In the genomic region with DNA sequence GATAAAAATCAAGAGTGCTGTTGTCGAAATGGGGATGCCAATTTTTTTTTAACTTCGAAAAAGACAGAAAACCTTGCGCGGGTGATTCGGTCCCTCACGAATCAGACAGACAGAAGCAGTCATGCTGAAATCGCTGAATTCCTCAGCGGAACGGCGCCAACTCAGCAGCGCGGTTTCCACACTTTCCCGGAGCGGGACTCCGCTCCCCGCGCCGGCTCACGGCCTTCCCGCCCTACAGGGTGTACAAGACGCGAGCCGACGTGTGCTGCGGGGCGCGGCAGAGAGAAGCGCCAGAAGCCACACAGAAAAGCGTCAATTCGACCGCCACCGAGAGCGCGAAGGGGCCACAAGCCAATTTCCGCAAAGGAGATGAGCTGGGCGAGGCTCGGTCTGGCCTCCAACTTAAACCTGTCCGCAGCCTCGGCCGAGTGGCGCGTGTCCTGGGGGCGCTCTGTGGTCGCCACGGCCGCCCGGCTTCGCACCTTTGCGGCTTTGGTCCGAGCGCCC, we compare ENCODE assay signal across 8 cellular contexts. TPM values are rescaled to one million over a fixed set of nuclear protein-coding genes. Genes with fewer than 3 reads are reported as not detected.
A peak's percentile ranks its signal among the peaks of the same experiment; 100 is the strongest.
DNase-seq lines count a peak whose midpoint lies in the region; ATAC-seq and TF ChIP-seq lines count a peak whose summit lies in the region.

No MANE protein-coding gene starts in this region.

- peak; percentile 11 for DNase-seq in Ammon's horn (ENCODE audit: low spot score)
- peak; percentile 5 for DNase-seq in MG63
- peak; percentile 16 to 45 (median 27) for DNase-seq in body of pancreas
- no peak for DNase-seq in NCI-H2107 treated with DMSO at 0.1 percent for 48 hours (lab: John Stamatoyannopoulos, UW; ENCODE audit: unreplicated experiment)
- DNase-seq in SHP77 (lab: John Stamatoyannopoulos, UW): no peak

- no peaks in the 10 kb centered on the region for H3K36me3 ChIP-seq in MG63
- no peaks in the 10 kb centered on the region for H3K36me3 ChIP-seq in body of pancreas (replicated peaks in 1 of 2; ENCODE audit: insufficient read depth in 1 of 2, low read depth in 2 of 2)
- no peaks in the 10 kb centered on the region for H3K36me3 ChIP-seq in muscle layer of duodenum (ENCODE audit: control insufficient read depth in 1 of 2, insufficient read depth in 2 of 2, low read length in 2 of 2)
- no peaks in the 10 kb centered on the region for H3K36me3 ChIP-seq in urinary bladder (ENCODE audit: insufficient read depth)

- no peak for TF ChIP-seq CTCF in body of pancreas (IDR thresholded peaks at IDR 0.05)

- no peaks in the 10 kb centered on the region for H3K9me3 ChIP-seq in MG63
- no peaks in the 10 kb centered on the region for H3K9me3 ChIP-seq in body of pancreas
- no peaks in the 10 kb centered on the region for H3K9me3 ChIP-seq in muscle layer of duodenum (ENCODE audit: control insufficient read depth in 1 of 2, low read length in 2 of 2)

- no peak overlapping the region for H3K4me3 ChIP-seq in MG63
- H3K4me3 ChIP-seq in body of pancreas: no peak overlapping the region
- H3K4me3 ChIP-seq in muscle layer of duodenum (ENCODE audit: low read depth in 1 of 2, low read length in 2 of 2): peak overlapping the region; percentile 39 to 69
- H3K4me3 ChIP-seq in urinary bladder (ENCODE audit: low read depth, low read length): peak overlapping the region; percentile 34

- intact Hi-C loops in body of pancreas (cut with DNase I): no loop called here

- H3K4me1 ChIP-seq in body of pancreas (no peaks in the 10 kb centered on the region), muscle layer of duodenum (ENCODE audit: control insufficient read depth in 1 of 2, insufficient read depth in 2 of 2, low read length in 2 of 2) (peaks cover 0 to 4% of the 10 kb centered on the region in 2 donors), urinary bladder (ENCODE audit: insufficient read depth) (no peaks in the 10 kb centered on the region)

- TF ChIP-seq POLR2A in body of pancreas (IDR thresholded peaks at IDR 0.05): no peak

- peak; percentile 12 for ATAC-seq in GM19328 (IDR thresholded peaks at IDR 0.05; ENCODE audit: unreplicated experiment)
- ATAC-seq in body of pancreas: peak; percentile 44

- 4 to 8% methylated on average over 13 to 24 of the region's 51 CpGs for WGBS in body of pancreas, 2 donors
- 3% methylated on average over 51 of the region's 51 CpGs for WGBS in urinary bladder

- H3K27me3 ChIP-seq in MG63: peaks cover 4% of the 10 kb centered on the region
- H3K27me3 ChIP-seq in body of pancreas: no peaks in the 10 kb centered on the region
- no peaks in the 10 kb centered on the region for H3K27me3 ChIP-seq in muscle layer of duodenum (ENCODE audit: low read depth, low read length)

- peak overlapping the region; percentile 54 to 82 (median 80) for H3K27ac ChIP-seq in body of pancreas
- no peak overlapping the region for H3K27ac ChIP-seq in muscle layer of duodenum (ENCODE audit: low read length)
- H3K27ac ChIP-seq in urinary bladder (ENCODE audit: low read depth): no peak overlapping the region

RNA-seq across cellular contexts. Expression of gene NEXMIF, which starts 1.3 kb away (rescaled TPM):
- total RNA-seq in MG63 (2014; rRNA removed; shearing (Covaris generic); ENCODE audit: low replicate concordance): not detected in 2 replicates
- 1 to 10 TPM; 2.3 to 2.9 TPM for total RNA-seq in body of pancreas
- 3.8 TPM for total RNA-seq in urinary bladder
- 0.72 TPM for polyA plus RNA-seq in urinary bladder

Comparison
In these comparisons a context has a peak if more than half of its experiments do, and no peak if none do; other contexts are left out.
1. DNase-seq: peak in Ammon's horn (single experiment), MG63 (single experiment) and body of pancreas (4 of 4); none in NCI-H2107 treated with DMSO at 0.1 percent for 48 hours (single experiment) and SHP77 (0 of 2).
2. H3K4me3 ChIP-seq: peak in muscle layer of duodenum (2 of 2) and urinary bladder (single experiment); none in MG63 (single experiment) and body of pancreas (0 of 2).
3. H3K27ac ChIP-seq: peak in body of pancreas (4 of 4); none in muscle layer of duodenum (single experiment) and urinary bladder (single experiment).